ENCODE assay signal across 8 cellular contexts in genomic region chr2:240561325-240561971, GRCh38. TPM values are rescaled to one million over a fixed set of nuclear protein-coding genes. Genes with fewer than 3 reads are reported as not detected.
DNase-seq lines count a peak whose midpoint lies in the region; ATAC-seq, FAIRE-seq and TF ChIP-seq lines count a peak whose summit lies in the region.

No MANE protein-coding gene starts in this region.

- H3K27ac ChIP-seq in WERI-Rb-1: peak overlapping the region; percentile 98
- H3K27ac ChIP-seq in pancreas: peak overlapping the region; percentile 22 to 100 (median 99)

- H3K9me3 ChIP-seq in WERI-Rb-1 (ENCODE audit: severe bottlenecking) (no peaks in the 10 kb centered on the region), pancreas (no peaks in the 10 kb centered on the region)

- ATAC-seq in HG03139 (IDR thresholded peaks at IDR 0.05; ENCODE audit: unreplicated experiment) (peak; percentile 1), pancreas (peak in 1 of 4 donors; percentile 0), GM21825 (IDR thresholded peaks at IDR 0.05; ENCODE audit: unreplicated experiment) (no peak), GM21526 (IDR thresholded peaks at IDR 0.05; ENCODE audit: low FRiP score, unreplicated experiment) (no peak)

- H3K4me3 ChIP-seq in WERI-Rb-1 (ENCODE audit: low read depth, low read length) (peak overlapping the region; percentile 88), fibroblast of mammary gland (ENCODE audit: control insufficient read depth, low read depth, low read length) (peak overlapping the region; percentile 59), pancreas (peak overlapping the region; percentile 11 to 91 (median 48))

- intact Hi-C loops in pancreas (cut with DNase I): no loop called here

- peaks cover 17 to 30% (median 25%) of the 10 kb centered on the region in 3 donors for H3K4me1 ChIP-seq in pancreas

- TF ChIP-seq CTCF in WERI-Rb-1 (IDR thresholded peaks at IDR 0.05; ENCODE audit: low read depth, low read length): no peak
- TF ChIP-seq CTCF in fibroblast of mammary gland (conservative IDR thresholded peaks at IDR 0.05; ENCODE audit: control insufficient read depth, insufficient read depth, low read depth, low read length): no peak
- peak in 1 of 4 donors; percentile 22 for TF ChIP-seq CTCF in pancreas (IDR thresholded peaks at IDR 0.05)

- H3K27me3 ChIP-seq in WERI-Rb-1 (ENCODE audit: insufficient read depth, low read depth, severe bottlenecking) (no peaks in the 10 kb centered on the region), pancreas (no peaks in the 10 kb centered on the region)

- H3K36me3 ChIP-seq in WERI-Rb-1 (peaks cover 32% of the 10 kb centered on the region), pancreas (no peaks in the 10 kb centered on the region)

- 13 to 20% methylated on average over 14 of the region's 14 CpGs for WGBS in pancreas, 2 donors

- DNase-seq in GM18507 (ENCODE audit: extremely low spot score, insufficient read length, low read depth) (no peak), WERI-Rb-1 (no peak), fibroblast of mammary gland (ENCODE audit: low read depth) (peak; percentile 85), pancreas (peak in 2 of 6 donors; percentile 8 to 15), NCI-H1417 (lab: John Stamatoyannopoulos, UW) (no peak)

- FAIRE-seq in GM18507 (lab: Jason Lieb, UNC) (peak; percentile 52), pancreas (lab: Jason Lieb, UNC) (no peak)

RNA-seq across cellular contexts. Expression of gene DUSP28, which starts 1.3 kb away (rescaled TPM):
- 1 to 10 TPM; 1.6 to 3.5 (median 2.4) TPM for total RNA-seq in pancreas
- 1 to 10 TPM; 2.6 to 5.0 TPM for polyA plus RNA-seq in pancreas

RNA-seq across cellular contexts. Expression of gene ANKMY1, which starts 3.7 kb away (rescaled TPM):
- total RNA-seq in pancreas: 10 to 100 TPM in 4 of 6 donors, 1 to 10 TPM in 2; 6.9 to 11.8 (median 10.3) TPM
- 10 to 100 TPM; 11.3 to 20.1 TPM for polyA plus RNA-seq in pancreas

RNA-seq across cellular contexts. Expression of gene RNPEPL1, which starts 6.8 kb away (rescaled TPM):
- 10 to 100 TPM; 37.1 to 48.5 (median 39.6) TPM for total RNA-seq in pancreas
- 100 to 1,000 TPM in 1 of 2 donors, 10 to 100 TPM in 1; 80.3 to 195 TPM for polyA plus RNA-seq in pancreas

RNA-seq across cellular contexts. Expression of gene CAPN10, which starts 25.1 kb away (rescaled TPM):
- total RNA-seq in pancreas: 10 to 100 TPM in 3 of 6 donors, 1 to 10 TPM in 3; 8.6 to 19.0 (median 10.9) TPM
- 10 to 100 TPM; 47.0 to 49.3 TPM for polyA plus RNA-seq in pancreas
